Comparison of ENCODE assay signal across 23 cellular contexts in the genomic region with DNA sequence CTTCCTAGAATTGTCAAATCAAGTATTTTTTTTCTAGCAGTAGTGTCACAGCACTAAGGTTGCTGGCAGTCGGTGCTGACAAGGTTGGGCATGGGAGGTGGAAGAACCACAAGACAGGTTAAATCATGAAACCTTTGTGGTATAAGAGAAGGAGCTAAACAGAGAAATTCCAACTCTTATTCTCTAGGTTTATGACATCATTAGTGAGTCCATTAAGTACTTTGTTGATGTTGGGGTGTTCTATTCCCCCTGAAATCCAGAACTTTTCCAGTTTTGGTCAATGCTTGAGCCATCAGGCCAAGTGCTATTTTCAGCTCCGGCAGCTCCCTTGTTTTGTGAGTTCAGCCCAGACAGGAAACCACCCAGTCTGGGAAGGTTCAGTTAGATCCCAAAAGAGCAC.
DNase-seq lines count a peak whose midpoint lies in the region; ATAC-seq, FAIRE-seq and TF ChIP-seq lines count a peak whose summit lies in the region.
"Had no signal": no experiment of that assay in that cellular context is flagged by ENCODE, and none has a peak within 500 bp of the region (broad histone marks: within the 10 kb centered on the region; RNA-seq: fewer than 3 reads in every experiment).

No MANE protein-coding gene starts in this region.

- in situ Hi-C loops in HepG2 (cut with HindIII; ENCODE audit: extremely low pct_ligation_motif_present, low pct_unique_long_range_greater_than_20kb): no loop called here

- H3K4me3 ChIP-seq in HepG2 (replicated peaks in 1 of 3; ENCODE audit: insufficient read depth in 1 of 3, low read depth in 2 of 3, low read length in 3 of 3): no peak overlapping the region
- H3K4me3 ChIP-seq in right lobe of liver: no peak overlapping the region
- no peak overlapping the region for H3K4me3 ChIP-seq in keratinocyte (ENCODE audit: control insufficient read depth in 2 of 3, extremely low read depth in 1 of 3, insufficient read depth in 2 of 3, low read depth in 1 of 3, low read length in 3 of 3)
- no peak overlapping the region for H3K4me3 ChIP-seq in tibial nerve
- H3K4me3 ChIP-seq: BLaER1 treated with 17β-estradiol and CSF1 and Interleukin-3, amounts not matched to agents 10 nM and 100 nM had no signal

- no peak for TF ChIP-seq RAD21 in HepG2 (CRISPR knock-in tag; IDR thresholded peaks at IDR 0.05)

- H3K9ac ChIP-seq in HepG2 (ENCODE audit: insufficient read depth, low read depth, low read length) (no peak overlapping the region), keratinocyte (ENCODE audit: control insufficient read depth, extremely low read depth, insufficient read depth, low read length) (no peak overlapping the region)
- H3K9ac ChIP-seq: BLaER1 treated with 17β-estradiol and CSF1 and Interleukin-3, amounts not matched to agents 10 nM and 100 nM had no signal

- H3K9me1 ChIP-seq in keratinocyte (ENCODE audit: control insufficient read depth, extremely low read depth, insufficient read depth, low read length): no peaks in the 10 kb centered on the region

- H2AFZ ChIP-seq in HepG2 (ENCODE audit: low read length) (no peak overlapping the region), keratinocyte (ENCODE audit: control insufficient read depth, low read length) (peak overlapping the region; percentile 38)

- H3K27me3 ChIP-seq in HepG2 (ENCODE audit: control insufficient read depth in 1 of 2, insufficient read depth in 2 of 2, low read length in 2 of 2): peaks cover 0 to 6% of the 10 kb centered on the region in 2 experiments; a peak in 1 of 5 replicates
- H3K27me3 ChIP-seq in right lobe of liver: no peaks in the 10 kb centered on the region
- H3K27me3 ChIP-seq in keratinocyte (ENCODE audit: control insufficient read depth, extremely low read depth, insufficient read depth, low read length): no peaks in the 10 kb centered on the region
- H3K27me3 ChIP-seq in tibial nerve: no peaks in the 10 kb centered on the region
- H3K27me3 ChIP-seq: BLaER1 treated with 17β-estradiol and CSF1 and Interleukin-3, amounts not matched to agents 10 nM and 100 nM had no signal

- no peak for FAIRE-seq in HepG2 (lab: Jason Lieb, UNC)
- FAIRE-seq in H54 (lab: Jason Lieb, UNC): peak; percentile 78
- no peak for FAIRE-seq in keratinocyte (lab: Jason Lieb, UNC)
- FAIRE-seq in urothelium cell line (lab: Jason Lieb, UNC): peak; percentile 44
- FAIRE-seq: A204.1, D721Med, G401.6, GM12891, GM19239 had no signal

- dilution Hi-C loops in keratinocyte (cut with MboI; ENCODE audit: extremely low pct_ligation_motif_present, low sequenced_read_pairs): no loop called here

- TF ChIP-seq POLR2A in HepG2 (IDR thresholded peaks at IDR 0.05; ENCODE audit: insufficient read depth in 1 of 2, low read depth in 2 of 2, low read length in 2 of 2): no peak
- TF ChIP-seq POLR2A in right lobe of liver (IDR thresholded peaks at IDR 0.05): no peak
- no peak for TF ChIP-seq POLR2A in H54 (IDR thresholded peaks at IDR 0.05; ENCODE audit: low read depth, low read length)
- TF ChIP-seq POLR2A in tibial nerve (IDR thresholded peaks at IDR 0.05): no peak

- TF ChIP-seq CTCF in HepG2 (CRISPR knock-in tag; IDR thresholded peaks at IDR 0.05): no peak
- no peak for TF ChIP-seq CTCF in right lobe of liver (IDR thresholded peaks at IDR 0.05)
- TF ChIP-seq CTCF in keratinocyte (optimal IDR thresholded peaks at IDR 0.05 in 1 of 3, IDR thresholded peaks at IDR 0.05 in 1 of 3, conservative IDR thresholded peaks at IDR 0.05 in 1 of 3; ENCODE audit: extremely low read depth in 1 of 3, insufficient read depth in 2 of 3, low read length in 3 of 3): no peak
- no peak for TF ChIP-seq CTCF in tibial nerve (IDR thresholded peaks at IDR 0.05)

- CTCF ChIA-PET in HepG2 (lab: Yijun Ruan, JAX; ENCODE audit: low intra/inter-chr PET ratio, low total read pairs): no interaction called here

- whole genome bisulfite sequencing in HepG2 (ENCODE audit: low lambda C conversion rate): 5% methylated on average over 2 of the region's 2 CpGs
- no CpG with 5 or more reads among the region's 2 CpGs for WGBS in right lobe of liver (ENCODE audit: insufficient coverage, low coverage, low lambda C conversion rate, missing lambda C conversion rate)
- 71 to 75% methylated on average over 2 of the region's 2 CpGs for WGBS in tibial nerve, 2 donors

- no peak for TF ChIP-seq EP300 in HepG2 (IDR thresholded peaks at IDR 0.05; ENCODE audit: low read depth in 2 of 2, low read length in 2 of 2)
- TF ChIP-seq EP300 in HepG2 (CRISPR knock-in tag; IDR thresholded peaks at IDR 0.05; ENCODE audit: borderline replicate concordance): no peak
- no peak for TF ChIP-seq EP300 in tibial nerve (IDR thresholded peaks at IDR 0.05)

- H3K79me2 ChIP-seq in HepG2 (ENCODE audit: insufficient read depth, low read length) (no peaks in the 10 kb centered on the region), keratinocyte (ENCODE audit: control insufficient read depth, insufficient read depth, low read length) (no peaks in the 10 kb centered on the region)

- no TSS peak for BruUV-seq in HepG2 (replicated peaks; lab: Mats Ljungman, UMichigan)

- H3K36me3 ChIP-seq in HepG2 (replicated peaks in 1 of 2; ENCODE audit: control insufficient read depth in 1 of 2, insufficient read depth in 2 of 2, low read length in 2 of 2): no peaks in the 10 kb centered on the region
- H3K36me3 ChIP-seq in right lobe of liver: no peaks in the 10 kb centered on the region
- H3K36me3 ChIP-seq in keratinocyte (ENCODE audit: control insufficient read depth in 2 of 2, extremely low read depth in 1 of 2, insufficient read depth in 2 of 2, low read length in 2 of 2): no peaks in the 10 kb centered on the region
- no peaks in the 10 kb centered on the region for H3K36me3 ChIP-seq in tibial nerve
- H3K36me3 ChIP-seq: BLaER1 treated with 17β-estradiol and CSF1 and Interleukin-3, amounts not matched to agents 10 nM and 100 nM had no signal

- no peaks in the 10 kb centered on the region for H4K20me1 ChIP-seq in HepG2 (ENCODE audit: insufficient read depth, low read length)
- H4K20me1 ChIP-seq in keratinocyte (ENCODE audit: control insufficient read depth, extremely low read depth, insufficient read depth, low read length): no peaks in the 10 kb centered on the region
- H4K20me1 ChIP-seq: BLaER1 treated with 17β-estradiol and CSF1 and Interleukin-3, amounts not matched to agents 10 nM and 100 nM had no signal

- H3K4me1 ChIP-seq in HepG2 (ENCODE audit: insufficient read depth, low read length): no peaks in the 10 kb centered on the region
- H3K4me1 ChIP-seq in right lobe of liver: no peaks in the 10 kb centered on the region
- H3K4me1 ChIP-seq in keratinocyte (ENCODE audit: control insufficient read depth, extremely low read depth, insufficient read depth, low read length): peaks cover 10% of the 10 kb centered on the region
- H3K4me1 ChIP-seq in tibial nerve: no peaks in the 10 kb centered on the region
- H3K4me1 ChIP-seq: BLaER1 treated with 17β-estradiol and CSF1 and Interleukin-3, amounts not matched to agents 10 nM and 100 nM; Caco-2 had no signal

- H3K27ac ChIP-seq in HepG2 (ENCODE audit: extremely low read length, insufficient read depth, low read length) (no peak overlapping the region), right lobe of liver (no peak overlapping the region), keratinocyte (ENCODE audit: control insufficient read depth, insufficient read depth, low read length) (no peak overlapping the region), tibial nerve (no peak overlapping the region)
- H3K27ac ChIP-seq: BLaER1 treated with 17β-estradiol and CSF1 and Interleukin-3, amounts not matched to agents 10 nM and 100 nM; C4-2B had no signal

- no peaks in the 10 kb centered on the region for H3K9me3 ChIP-seq in HepG2 (ENCODE audit: low read length)
- no peaks in the 10 kb centered on the region for H3K9me3 ChIP-seq in right lobe of liver
- H3K9me3 ChIP-seq in keratinocyte (ENCODE audit: control insufficient read depth, low read depth, low read length): no peaks in the 10 kb centered on the region
- no peaks in the 10 kb centered on the region for H3K9me3 ChIP-seq in tibial nerve
- H3K9me3 ChIP-seq: BLaER1 treated with 17β-estradiol and CSF1 and Interleukin-3, amounts not matched to agents 10 nM and 100 nM; Caco-2 had no signal

- DNase-seq in HepG2 (ENCODE audit: low spot score) (no peak), right lobe of liver (no peak), H54 (ENCODE audit: insufficient read length, low spot score) (no peak), keratinocyte (ENCODE audit: low read depth, low spot score) (no peak), urothelium cell line (ENCODE audit: low spot score) (no peak), glomerular visceral epithelial cell (ENCODE audit: extremely low spot score) (no peak), left cardiac atrium (no peak), tibial nerve (ENCODE audit: low spot score in 2 of 2) (no peak)
- DNase-seq: 8988T; AML-193; Caco-2; Calu3; CD4-positive, alpha-beta T cell; CD8-positive, alpha-beta T cell; DMS79 treated with DMSO at 0.1 percent for 48 hours; GF-D8 had no signal

- H3K4me2 ChIP-seq in HepG2 (ENCODE audit: low read depth, low read length) (no peak overlapping the region), keratinocyte (ENCODE audit: control insufficient read depth, extremely low read depth, insufficient read depth, low read depth, low read length) (peak overlapping the region; percentile 23)
- H3K4me2 ChIP-seq: BLaER1 treated with 17β-estradiol and CSF1 and Interleukin-3, amounts not matched to agents 10 nM and 100 nM had no signal

- intact Hi-C loops in HepG2 (cut with micrococcal nuclease; ENCODE audit: unreplicated experiment): no loop called here
- intact Hi-C loops in right lobe of liver (cut with DNase I): no loop called here
- intact Hi-C loops in left cardiac atrium (cut with DNase I): no loop called here

- ATAC-seq in HepG2 (no peak), right lobe of liver (no peak), left cardiac atrium (no peak)
- ATAC-seq: CD8-positive, alpha-beta T cell had no signal

- POLR2A ChIA-PET in HepG2 (lab: Yijun Ruan, JAX): no interaction called here

TF ChIP-seq in HepG2, 621 proteins besides CTCF, POLR2A, EP300 and RAD21:
- TF ChIP-seq ATF7 (IDR thresholded peaks at IDR 0.05): peak; percentile 62
- TF ChIP-seq ATF7 (CRISPR knock-in tag; IDR thresholded peaks at IDR 0.05): no peak
- TF ChIP-seq ZNF670 (CRISPR knock-in tag; IDR thresholded peaks at IDR 0.05; ENCODE audit: borderline replicate concordance): no peak
